Comparison of ENCODE assay signal across 8 cellular contexts in the genomic region with DNA sequence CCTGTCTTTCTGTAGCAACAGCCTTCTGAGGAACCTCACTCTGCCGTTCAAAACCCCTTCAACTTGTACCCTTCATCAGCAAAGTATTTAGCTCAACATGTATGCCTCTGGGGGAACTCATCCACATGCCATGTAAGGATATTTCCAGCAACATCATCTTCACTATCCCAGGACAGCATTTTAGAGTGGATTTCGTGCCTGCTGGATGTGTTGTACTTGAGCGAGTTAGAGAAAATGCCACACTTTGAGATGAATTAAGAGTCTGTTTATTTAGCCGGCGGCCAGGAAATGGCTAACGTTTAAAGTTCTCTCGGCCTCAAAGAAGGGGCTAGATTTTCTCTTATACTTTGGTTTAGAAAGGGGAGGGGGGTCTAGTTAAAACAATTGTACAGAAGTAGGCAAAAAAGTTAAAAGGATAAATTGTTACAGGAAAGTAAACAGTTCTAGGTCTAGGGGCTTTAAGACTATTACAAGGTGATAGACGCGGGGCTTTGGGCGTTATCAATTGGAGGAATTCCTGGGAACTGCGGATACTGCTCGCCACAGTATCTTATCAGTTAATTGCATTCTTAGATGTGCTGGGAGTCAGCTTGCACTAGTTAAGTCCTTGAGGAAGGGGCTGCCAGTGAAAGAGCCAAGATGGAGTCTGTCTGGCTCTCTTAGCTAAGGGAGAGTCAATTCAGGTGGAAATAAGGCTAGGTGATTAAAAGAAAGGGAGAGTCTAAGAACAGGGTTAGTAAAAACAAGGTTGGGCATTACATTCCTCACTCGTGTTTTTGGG.
DNase-seq lines count a peak whose midpoint lies in the region; ATAC-seq and TF ChIP-seq lines count a peak whose summit lies in the region.
"Not testable (repeated sequence)": the region's sequence is repeated elsewhere in the genome, so short reads cannot be mapped to it uniquely, and the experiment has no call there.

No MANE protein-coding gene starts in this region.

- not testable (repeated sequence) for H3K4me3 ChIP-seq in KMS-11 (IDR thresholded peaks at IDR 0.05; ENCODE audit: insufficient read depth, low read depth, low read length); mesodermal cell (ENCODE audit: extremely low read depth, insufficient read depth, low read length, poor library complexity, severe bottlenecking)

- H3K27me3 ChIP-seq in KMS-11 (ENCODE audit: insufficient read depth, low read depth) = not testable (repeated sequence)

- not testable (repeated sequence) for H3K79me2 ChIP-seq in KMS-11 (ENCODE audit: insufficient read depth, low read depth)

- DNase-seq in EH (ENCODE audit: low read depth) = peak; percentile 28
- not testable (repeated sequence) for DNase-seq in central memory CD8-positive, alpha-beta T cell (ENCODE audit: low spot score in 2 of 2); nephron progenitor cell; stimulated activated naive B cell treated with anti-CD40 and anti-IgM and Interleukin-4, amounts not matched to agents 10 μg/mL and 1 μg/mL and 100 μg/mL, for 72 hours
- DNase-seq in erythroblast (lab: John Stamatoyannopoulos, UW) = peak; percentile 3 to 8
- peak; percentile 4 for DNase-seq in left kidney (ENCODE audit: low read depth, low spot score)

- ATAC-seq in central memory CD8-positive, alpha-beta T cell (replicated peaks; ENCODE audit: extremely low read depth, poor library complexity, severe bottlenecking); stimulated activated naive B cell treated with anti-CD40 and anti-IgM and Interleukin-4, amounts not matched to agents 10 μg/mL and 1 μg/mL and 100 μg/mL, for 72 hours (replicated peaks): not testable (repeated sequence)

- H3K27ac ChIP-seq in KMS-11 = peak overlapping the region; percentile 1; the same call in 1 of the 2 replicates
- H3K27ac ChIP-seq in mesodermal cell (ENCODE audit: low read depth, low read length, severe bottlenecking) = peak overlapping the region; percentile 79

- H3K9me3 ChIP-seq in mesodermal cell (ENCODE audit: control insufficient read depth, low read length) = not testable (repeated sequence)

- H3K4me2 ChIP-seq in KMS-11 = not testable (repeated sequence)

- not testable (repeated sequence) for H3K4me3 Mint-ChIP-seq in central memory CD8-positive, alpha-beta T cell; nephron progenitor cell; stimulated activated naive B cell treated with anti-CD40 and anti-IgM and Interleukin-4, amounts not matched to agents 10 μg/mL and 1 μg/mL and 100 μg/mL, for 72 hours

- peaks cover 74% of the 10 kb centered on the region for H3K4me1 ChIP-seq in KMS-11 (ENCODE audit: low read depth, poor library complexity, severe bottlenecking)
- peaks cover 14% of the 10 kb centered on the region for H3K4me1 ChIP-seq in mesodermal cell (ENCODE audit: control insufficient read depth, insufficient read depth, low read length, poor library complexity, severe bottlenecking)

- H3K4me1 Mint-ChIP-seq in central memory CD8-positive, alpha-beta T cell = peaks cover 22% of the 10 kb centered on the region
- peaks cover 54% of the 10 kb centered on the region for H3K4me1 Mint-ChIP-seq in nephron progenitor cell
- peaks cover 16 to 17% of the 10 kb centered on the region in 2 donors for H3K4me1 Mint-ChIP-seq in stimulated activated naive B cell treated with anti-CD40 and anti-IgM and Interleukin-4, amounts not matched to agents 10 μg/mL and 1 μg/mL and 100 μg/mL, for 72 hours

- WGBS in mesodermal cell (ENCODE audit: insufficient coverage in 2 of 2), 2 experiments = 76 to 82% methylated on average over 4 to 7 of the region's 13 CpGs

- not testable (repeated sequence) for H2AFZ ChIP-seq in KMS-11 (ENCODE audit: low read depth)

- TF ChIP-seq POLR2A in erythroblast (IDR thresholded peaks at IDR 0.05; ENCODE audit: low read length) = not testable (repeated sequence)

- H3K9me3 Mint-ChIP-seq in central memory CD8-positive, alpha-beta T cell; nephron progenitor cell; stimulated activated naive B cell treated with anti-CD40 and anti-IgM and Interleukin-4, amounts not matched to agents 10 μg/mL and 1 μg/mL and 100 μg/mL, for 72 hours: not testable (repeated sequence)

- H3K27ac Mint-ChIP-seq in central memory CD8-positive, alpha-beta T cell (ENCODE audit: low read depth) = peak overlapping the region; percentile 98
- H3K27ac Mint-ChIP-seq in nephron progenitor cell = peak overlapping the region; percentile 89
- peak overlapping the region; percentile 62 for H3K27ac Mint-ChIP-seq in stimulated activated naive B cell treated with anti-CD40 and anti-IgM and Interleukin-4, amounts not matched to agents 10 μg/mL and 1 μg/mL and 100 μg/mL, for 72 hours

- not testable (repeated sequence) for H3K9ac ChIP-seq in KMS-11

- not testable (repeated sequence) for H3K27me3 Mint-ChIP-seq in central memory CD8-positive, alpha-beta T cell; nephron progenitor cell (ENCODE audit: low read depth, poor library complexity); stimulated activated naive B cell treated with anti-CD40 and anti-IgM and Interleukin-4, amounts not matched to agents 10 μg/mL and 1 μg/mL and 100 μg/mL, for 72 hours

- not testable (repeated sequence) for TF ChIP-seq CTCF in KMS-11 (conservative IDR thresholded peaks at IDR 0.05; ENCODE audit: low read depth, low read length); nephron progenitor cell (IDR thresholded peaks at IDR 0.05)

- H3K36me3 Mint-ChIP-seq in central memory CD8-positive, alpha-beta T cell (ENCODE audit: insufficient read depth); nephron progenitor cell (ENCODE audit: low read depth); stimulated activated naive B cell treated with anti-CD40 and anti-IgM and Interleukin-4, amounts not matched to agents 10 μg/mL and 1 μg/mL and 100 μg/mL, for 72 hours: not testable (repeated sequence)

- not testable (repeated sequence) for H3K36me3 ChIP-seq in KMS-11 (ENCODE audit: insufficient read depth); mesodermal cell (ENCODE audit: control insufficient read depth, insufficient read depth, low read length)

- not testable (repeated sequence) for H4K20me1 ChIP-seq in KMS-11 (ENCODE audit: insufficient read depth)
